1 cellular context compared by ENCODE assay signal in the genomic region with DNA sequence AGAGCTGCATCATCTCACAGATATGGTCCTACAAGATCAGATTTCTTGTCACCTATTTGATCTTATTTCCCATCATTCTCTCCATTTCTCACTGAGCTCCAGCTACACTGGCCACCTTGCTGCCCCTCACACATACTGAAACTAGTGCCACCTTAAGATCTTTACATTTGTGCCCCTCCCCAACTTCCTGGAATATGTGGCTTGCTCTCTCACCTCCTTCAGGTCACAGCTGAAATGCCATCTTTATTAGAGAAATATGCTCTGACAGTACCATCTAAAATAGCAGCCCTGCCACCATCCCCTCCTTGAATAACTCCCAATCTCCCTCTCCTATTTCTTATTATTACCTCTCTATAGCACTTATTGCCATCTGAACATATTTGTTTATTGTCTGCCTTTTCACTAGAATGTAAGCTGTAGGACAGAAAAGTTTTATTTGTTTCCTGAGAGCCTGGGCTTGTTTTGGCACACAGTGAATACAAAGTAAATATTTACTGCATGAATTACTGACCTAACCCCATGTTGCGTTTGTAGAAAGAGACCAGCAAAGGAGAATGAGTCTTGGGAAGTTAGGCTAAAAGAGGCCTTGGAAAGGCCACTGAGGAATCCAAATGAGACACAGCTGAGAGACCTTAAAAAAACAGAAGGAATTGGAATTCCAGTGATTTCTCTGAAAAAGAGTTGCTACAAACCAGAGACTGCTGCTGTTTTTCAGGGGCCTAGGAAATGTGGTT.
TF ChIP-seq lines count a peak whose summit lies in the region.

No MANE protein-coding gene starts in this region.

TF ChIP-seq in GM12878, 131 proteins besides CTCF, POLR2A, EP300 and RAD21:
- TF ChIP-seq, protein P1, sequence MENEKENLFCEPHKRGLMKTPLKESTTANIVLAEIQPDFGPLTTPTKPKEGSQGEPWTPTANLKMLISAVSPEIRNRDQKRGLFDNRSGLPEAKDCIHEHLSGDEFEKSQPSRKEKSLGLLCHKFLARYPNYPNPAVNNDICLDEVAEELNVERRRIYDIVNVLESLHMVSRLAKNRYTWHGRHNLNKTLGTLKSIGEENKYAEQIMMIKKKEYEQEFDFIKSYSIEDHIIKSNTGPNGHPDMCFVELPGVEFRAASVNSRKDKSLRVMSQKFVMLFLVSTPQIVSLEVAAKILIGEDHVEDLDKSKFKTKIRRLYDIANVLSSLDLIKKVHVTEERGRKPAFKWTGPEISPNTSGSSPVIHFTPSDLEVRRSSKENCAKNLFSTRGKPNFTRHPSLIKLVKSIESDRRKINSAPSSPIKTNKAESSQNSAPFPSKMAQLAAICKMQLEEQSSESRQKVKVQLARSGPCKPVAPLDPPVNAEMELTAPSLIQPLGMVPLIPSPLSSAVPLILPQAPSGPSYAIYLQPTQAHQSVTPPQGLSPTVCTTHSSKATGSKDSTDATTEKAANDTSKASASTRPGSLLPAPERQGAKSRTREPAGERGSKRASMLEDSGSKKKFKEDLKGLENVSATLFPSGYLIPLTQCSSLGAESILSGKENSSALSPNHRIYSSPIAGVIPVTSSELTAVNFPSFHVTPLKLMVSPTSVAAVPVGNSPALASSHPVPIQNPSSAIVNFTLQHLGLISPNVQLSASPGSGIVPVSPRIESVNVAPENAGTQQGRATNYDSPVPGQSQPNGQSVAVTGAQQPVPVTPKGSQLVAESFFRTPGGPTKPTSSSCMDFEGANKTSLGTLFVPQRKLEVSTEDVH (IDR thresholded peaks at IDR 0.05; ENCODE audit: low read depth, partially characterized antibody): no peak
- TF ChIP-seq FOS (IDR thresholded peaks at IDR 0.05; ENCODE audit: borderline replicate concordance, extremely low read depth, insufficient read length) (no peak), IKZF2 (IDR thresholded peaks at IDR 0.05) (no peak), BCL11A (IDR thresholded peaks at IDR 0.05; ENCODE audit: low read depth, low read length) (no peak), TBL1XR1 (IDR thresholded peaks at IDR 0.05; ENCODE audit: low read depth, low read length) (no peak), DPF2 (IDR thresholded peaks at IDR 0.05) (no peak), POLR2AphosphoS5 (IDR thresholded peaks at IDR 0.05; ENCODE audit: low read length) (no peak), TCF12 (IDR thresholded peaks at IDR 0.05; ENCODE audit: low read depth, low read length) (no peak)
- TF ChIP-seq, protein P2, sequence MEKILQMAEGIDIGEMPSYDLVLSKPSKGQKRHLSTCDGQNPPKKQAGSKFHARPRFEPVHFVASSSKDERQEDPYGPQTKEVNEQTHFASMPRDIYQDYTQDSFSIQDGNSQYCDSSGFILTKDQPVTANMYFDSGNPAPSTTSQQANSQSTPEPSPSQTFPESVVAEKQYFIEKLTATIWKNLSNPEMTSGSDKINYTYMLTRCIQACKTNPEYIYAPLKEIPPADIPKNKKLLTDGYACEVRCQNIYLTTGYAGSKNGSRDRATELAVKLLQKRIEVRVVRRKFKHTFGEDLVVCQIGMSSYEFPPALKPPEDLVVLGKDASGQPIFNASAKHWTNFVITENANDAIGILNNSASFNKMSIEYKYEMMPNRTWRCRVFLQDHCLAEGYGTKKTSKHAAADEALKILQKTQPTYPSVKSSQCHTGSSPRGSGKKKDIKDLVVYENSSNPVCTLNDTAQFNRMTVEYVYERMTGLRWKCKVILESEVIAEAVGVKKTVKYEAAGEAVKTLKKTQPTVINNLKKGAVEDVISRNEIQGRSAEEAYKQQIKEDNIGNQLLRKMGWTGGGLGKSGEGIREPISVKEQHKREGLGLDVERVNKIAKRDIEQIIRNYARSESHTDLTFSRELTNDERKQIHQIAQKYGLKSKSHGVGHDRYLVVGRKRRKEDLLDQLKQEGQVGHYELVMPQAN (conservative IDR thresholded peaks at IDR 0.05): no peak
TF ChIP-seq in GM12878: peak in this region for 0.
